13 cellular contexts compared by ENCODE assay signal in genomic region chr2:113901943-113902342, GRCh38. TPM values are rescaled to one million over a fixed set of nuclear protein-coding genes. Genes with fewer than 3 reads are reported as not detected.
DNase-seq lines count a peak whose midpoint lies in the region; ATAC-seq, FAIRE-seq and TF ChIP-seq lines count a peak whose summit lies in the region.
"Had no signal": no experiment of that assay in that cellular context is flagged by ENCODE, and none has a peak within 500 bp of the region (broad histone marks: within the 10 kb centered on the region; RNA-seq: fewer than 3 reads in every experiment).

No MANE protein-coding gene starts in this region.

- H3K9me3 ChIP-seq in OCI-LY3 (ENCODE audit: insufficient read depth, low read length) (no peaks in the 10 kb centered on the region), right cardiac atrium (ENCODE audit: control insufficient read depth, low read length) (no peaks in the 10 kb centered on the region)

- DNase-seq in CD1c-positive myeloid dendritic cell (ENCODE audit: extremely low spot score) (peak; percentile 81), GM12892 (ENCODE audit: insufficient read length) (no peak), chondrocyte (ENCODE audit: low spot score) (no peak), right cardiac atrium (no peak), AG20443 (ENCODE audit: low spot score) (no peak), DMS 273 treated with DMSO at 0.1 percent for 48 hours (lab: John Stamatoyannopoulos, UW) (no peak)
- DNase-seq: effector CD4-positive, alpha-beta T cell; IMR-90; islet precursor cell; NCI-H1930 had no signal

- WGBS in right cardiac atrium, result 67% methylated on average over 2 of the region's 2 CpGs

- peak overlapping the region; percentile 59 for H3K27ac Mint-ChIP-seq in chondrocyte (ENCODE audit: unreplicated experiment)

- no peaks in the 10 kb centered on the region for H3K27me3 Mint-ChIP-seq in chondrocyte (ENCODE audit: low read depth)

- H3K36me3 Mint-ChIP-seq in chondrocyte (ENCODE audit: low read depth), result no peaks in the 10 kb centered on the region

- H3K4me1 Mint-ChIP-seq in chondrocyte (ENCODE audit: low read depth), result peaks cover 88% of the 10 kb centered on the region

- H3K79me2 ChIP-seq in OCI-LY3 (ENCODE audit: low read length), result peaks cover 100% of the 10 kb centered on the region

- H3K4me3 Mint-ChIP-seq in chondrocyte (ENCODE audit: unreplicated experiment), result no peak overlapping the region

- H3K27me3 ChIP-seq in OCI-LY3 (ENCODE audit: low read depth, low read length), result no peaks in the 10 kb centered on the region
- H3K27me3 ChIP-seq in right cardiac atrium (ENCODE audit: control insufficient read depth, insufficient read depth), result no peaks in the 10 kb centered on the region

- intact Hi-C loops in right cardiac atrium (cut with DNase I), result no loop called here

- no peak for TF ChIP-seq POLR2A in GM12892 (IDR thresholded peaks at IDR 0.05; ENCODE audit: low read depth, low read length)

- no peaks in the 10 kb centered on the region for H3K9me3 Mint-ChIP-seq in chondrocyte (ENCODE audit: low read depth)

- peaks cover 51% of the 10 kb centered on the region for H3K4me1 ChIP-seq in OCI-LY3 (ENCODE audit: low read length)
- H3K4me1 ChIP-seq in right cardiac atrium (ENCODE audit: control insufficient read depth, insufficient read depth, low read length), result peaks cover 4% of the 10 kb centered on the region

- TF ChIP-seq CTCF in OCI-LY3 (IDR thresholded peaks at IDR 0.05; ENCODE audit: low read depth, low read length) (no peak), chondrocyte (IDR thresholded peaks at IDR 0.05) (no peak)

- ATAC-seq in right cardiac atrium, result no peak
- ATAC-seq in HG03025 (IDR thresholded peaks at IDR 0.05; ENCODE audit: low FRiP score, unreplicated experiment), result no peak

- H3K4me3 ChIP-seq in OCI-LY3 (ENCODE audit: low read length) (no peak overlapping the region), right cardiac atrium (ENCODE audit: low read length) (no peak overlapping the region)

- H3K9ac ChIP-seq in OCI-LY3 (ENCODE audit: low read length), result no peak overlapping the region

- peaks cover 100% of the 10 kb centered on the region for H4K20me1 ChIP-seq in OCI-LY3 (ENCODE audit: insufficient read depth, low read length)

- no peak overlapping the region for H2AFZ ChIP-seq in OCI-LY3 (ENCODE audit: low read depth, low read length)

- FAIRE-seq in GM12892 (lab: Jason Lieb, UNC), result peak; percentile 21

- H3K36me3 ChIP-seq in OCI-LY3 (replicated peaks; ENCODE audit: low read depth, low read length), result peaks cover 39% of the 10 kb centered on the region

- H3K4me2 ChIP-seq in OCI-LY3 (ENCODE audit: low read length), result peak overlapping the region; percentile 23; the same call in 1 of the 2 replicates

- no peak overlapping the region for H3K27ac ChIP-seq in OCI-LY3 (ENCODE audit: low read length)
- no peak overlapping the region for H3K27ac ChIP-seq in right cardiac atrium (ENCODE audit: low read length)
- H3K27ac ChIP-seq: C4-2B had no signal

RNA-seq across cellular contexts. Expression of gene ACTR3, which starts 12.1 kb away (rescaled TPM):
- polyA plus RNA-seq in GM12892 (2012; ENCODE audit: missing spikeins), result 339 TPM
- total RNA-seq in chondrocyte, result 302 to 437 TPM (median 434 TPM) in 3 replicates
- 100 to 1,000 TPM; 120 to 168 (median 137) TPM for total RNA-seq in right cardiac atrium
- 42.3 TPM for polyA plus RNA-seq in right cardiac atrium
